11 cellular contexts compared by ENCODE assay signal in the genomic region with DNA sequence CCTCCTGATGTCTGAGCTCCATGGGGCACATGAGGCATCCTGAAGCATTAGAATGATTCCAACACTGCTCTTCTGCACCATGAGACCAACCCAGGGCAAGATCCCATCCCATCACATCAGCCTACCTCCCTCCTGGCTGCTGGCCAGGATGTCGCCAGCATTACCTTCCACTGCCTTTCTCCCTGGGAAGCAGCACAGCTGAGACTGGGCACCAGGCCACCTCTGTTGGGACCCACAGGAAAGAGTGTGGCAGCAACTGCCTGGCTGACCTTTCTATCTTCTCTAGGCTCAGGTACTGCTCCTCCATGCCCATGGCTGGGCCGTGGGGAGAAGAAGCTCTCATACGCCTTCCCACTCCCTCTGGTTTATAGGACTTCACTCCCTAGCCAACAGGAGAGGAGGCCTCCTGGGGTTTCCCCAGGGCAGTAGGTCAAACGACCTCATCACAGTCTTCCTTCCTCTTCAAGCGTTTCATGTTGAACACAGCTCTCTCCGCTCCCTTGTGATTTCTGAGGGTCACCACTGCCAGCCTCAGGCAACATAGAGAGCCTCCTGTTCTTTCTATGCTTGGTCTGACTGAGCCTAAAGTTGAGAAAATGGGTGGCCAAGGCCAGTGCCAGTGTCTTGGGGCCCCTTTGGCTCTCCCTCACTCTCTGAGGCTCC.
DNase-seq lines count a peak whose midpoint lies in the region; ATAC-seq lines count a peak whose summit lies in the region.
"Had no signal": no experiment of that assay in that cellular context is flagged by ENCODE, and none has a peak within 500 bp of the region (broad histone marks: within the 10 kb centered on the region; RNA-seq: fewer than 3 reads in every experiment).

No MANE protein-coding gene starts in this region.

- no peaks in the 10 kb centered on the region for H3K36me3 ChIP-seq in HAP-1 (replicated peaks)
- H3K36me3 ChIP-seq: WERI-Rb-1 had no signal

- no peaks in the 10 kb centered on the region for H3K9me3 ChIP-seq in HAP-1
- H3K9me3 ChIP-seq: esophagus muscularis mucosa, psoas muscle had no signal

- no peaks in the 10 kb centered on the region for H3K4me1 ChIP-seq in HAP-1
- H3K4me1 ChIP-seq: psoas muscle had no signal

- H3K4me3 Mint-ChIP-seq in dendritic cell treated with granulocyte-macrophage colony-stimulating factor and Interleukin-4, amounts not matched to agents 40 ng/mL and 50 ng/mL, for 4 days = peak overlapping the region; percentile 33

- peaks cover 26% of the 10 kb centered on the region for H3K27me3 Mint-ChIP-seq in dendritic cell treated with granulocyte-macrophage colony-stimulating factor and Interleukin-4, amounts not matched to agents 40 ng/mL and 50 ng/mL, for 4 days

- H3K27ac Mint-ChIP-seq in dendritic cell treated with granulocyte-macrophage colony-stimulating factor and Interleukin-4, amounts not matched to agents 40 ng/mL and 50 ng/mL, for 4 days = peak overlapping the region; percentile 72

- peak; percentile 60 for ATAC-seq in GM18870 (IDR thresholded peaks at IDR 0.05; ENCODE audit: unreplicated experiment)
- peak; percentile 63 for ATAC-seq in HG03342 (IDR thresholded peaks at IDR 0.05; ENCODE audit: unreplicated experiment)
- ATAC-seq: psoas muscle had no signal

- DNase-seq in CMK (ENCODE audit: low read depth) (peak; percentile 33), HCEC 1CT (no peak), AG08396 (ENCODE audit: low spot score) (no peak), HAP-1 (ENCODE audit: low spot score in 2 of 2) (no peak)
- DNase-seq in activated CD4-positive, alpha-beta T cell treated with anti-CD3 and anti-CD28 coated beads for 4 hours = no peak
- DNase-seq: WERI-Rb-1 had no signal

- intact Hi-C loops in dendritic cell treated with granulocyte-macrophage colony-stimulating factor and Interleukin-4, amounts not matched to agents 40 ng/mL and 50 ng/mL, for 4 days (cut with micrococcal nuclease) = no loop called here

- H3K9me3 Mint-ChIP-seq in dendritic cell treated with granulocyte-macrophage colony-stimulating factor and Interleukin-4, amounts not matched to agents 40 ng/mL and 50 ng/mL, for 4 days = no peaks in the 10 kb centered on the region

- H3K4me3 ChIP-seq in HAP-1 = no peak overlapping the region
- H3K4me3 ChIP-seq: esophagus muscularis mucosa, psoas muscle had no signal

- in situ Hi-C loops in HAP-1 (cut with MboI; ENCODE audit: low sequenced_read_pairs) = no loop called here

- H3K27me3 ChIP-seq in HAP-1 (ENCODE audit: low read depth) = no peaks in the 10 kb centered on the region

- H3K4me1 Mint-ChIP-seq in dendritic cell treated with granulocyte-macrophage colony-stimulating factor and Interleukin-4, amounts not matched to agents 40 ng/mL and 50 ng/mL, for 4 days (ENCODE audit: low read depth) = peaks cover 51% of the 10 kb centered on the region

- peaks cover 84% of the 10 kb centered on the region for H3K36me3 Mint-ChIP-seq in dendritic cell treated with granulocyte-macrophage colony-stimulating factor and Interleukin-4, amounts not matched to agents 40 ng/mL and 50 ng/mL, for 4 days (ENCODE audit: low read depth)
